37 cellular contexts compared by ENCODE assay signal in the genomic region with DNA sequence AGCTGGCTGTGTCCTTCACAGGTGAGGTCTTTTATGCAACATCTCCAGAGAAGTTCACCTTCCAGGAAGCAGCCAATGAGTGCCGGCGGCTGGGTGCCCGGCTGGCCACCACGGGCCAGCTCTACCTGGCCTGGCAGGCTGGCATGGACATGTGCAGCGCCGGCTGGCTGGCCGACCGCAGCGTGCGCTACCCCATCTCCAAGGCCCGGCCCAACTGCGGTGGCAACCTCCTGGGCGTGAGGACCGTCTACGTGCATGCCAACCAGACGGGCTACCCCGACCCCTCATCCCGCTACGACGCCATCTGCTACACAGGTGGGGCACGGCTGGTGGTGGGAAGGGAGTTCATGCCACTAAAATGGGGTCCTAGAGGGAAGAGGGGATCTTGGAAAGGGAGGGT. TPM values are rescaled to one million over a fixed set of nuclear protein-coding genes. Genes with fewer than 3 reads are reported as not detected.
DNase-seq lines count a peak whose midpoint lies in the region; ATAC-seq and TF ChIP-seq lines count a peak whose summit lies in the region.
"Had no signal": no experiment of that assay in that cellular context is flagged by ENCODE, and none has a peak within 500 bp of the region (broad histone marks: within the 10 kb centered on the region; RNA-seq: fewer than 3 reads in every experiment).

No MANE protein-coding gene starts in this region.

- intact Hi-C loops in aorta (cut with DNase I), result no loop called here
- intact Hi-C loops in CD4-positive, alpha-beta memory T cell (cut with micrococcal nuclease), result no loop called here

- WGBS in aorta, 2 donors, result 93 to 96% methylated on average over 21 of the region's 21 CpGs

- no peak overlapping the region for H3K27ac Mint-ChIP-seq in activated T-cell treated with anti-CD3 and anti-CD28 coated beads, Interleukin-2, amount 50 U/mL, for 72 hours
- H3K27ac Mint-ChIP-seq in CD4-positive, alpha-beta memory T cell, result no peak overlapping the region
- H3K27ac Mint-ChIP-seq: B cell; CD14-positive monocyte; CD4-positive, alpha-beta T cell; CD4-positive, CD25-positive, alpha-beta regulatory T cell; CD8-positive, alpha-beta memory T cell; CD8-positive, alpha-beta T cell had no signal

- in situ Hi-C loops in KBM-7 (cut with MboI; ENCODE audit: low pct_unique_long_range_greater_than_20kb, low sequenced_read_pairs), result no loop called here

- H3K9me3 ChIP-seq in RWPE2 (ENCODE audit: severe bottlenecking), result no peaks in the 10 kb centered on the region
- H3K9me3 ChIP-seq in aorta (ENCODE audit: control insufficient read depth, low read length), result no peaks in the 10 kb centered on the region
- no peaks in the 10 kb centered on the region for H3K9me3 ChIP-seq in CD4-positive, alpha-beta memory T cell (ENCODE audit: control insufficient read depth in 1 of 2, low read length in 2 of 2)
- H3K9me3 ChIP-seq: A549; BE2C; BLaER1; BLaER1 treated with 17β-estradiol and CSF1 and Interleukin-3, amounts not matched to agents 10 nM and 100 nM; Caco-2 had no signal

- CTCF ChIA-PET in CD4-positive, alpha-beta memory T cell (lab: Charles Lee; ENCODE audit: partially characterized antibody), result no interaction called here

- H3K27me3 ChIP-seq in H7 (ENCODE audit: control insufficient read depth, insufficient read depth, low read length) (no peaks in the 10 kb centered on the region), RWPE2 (ENCODE audit: insufficient read depth, poor library complexity, severe bottlenecking) (no peaks in the 10 kb centered on the region), aorta (ENCODE audit: control insufficient read depth in 1 of 2, insufficient read depth in 2 of 2, low read length in 1 of 2) (no peaks in the 10 kb centered on the region)
- H3K27me3 ChIP-seq in CD4-positive, alpha-beta memory T cell (ENCODE audit: insufficient read depth, low read length), result no peaks in the 10 kb centered on the region
- H3K27me3 ChIP-seq: BE2C; BLaER1; BLaER1 treated with 17β-estradiol and CSF1 and Interleukin-3, amounts not matched to agents 10 nM and 100 nM had no signal

- H3K4me1 ChIP-seq in RWPE2 (ENCODE audit: insufficient read depth, poor library complexity, severe bottlenecking), result no peaks in the 10 kb centered on the region
- H3K4me1 ChIP-seq in aorta (ENCODE audit: control insufficient read depth in 1 of 2, insufficient read depth in 2 of 2, low read length in 2 of 2), result no peaks in the 10 kb centered on the region
- no peaks in the 10 kb centered on the region for H3K4me1 ChIP-seq in CD4-positive, alpha-beta memory T cell (ENCODE audit: insufficient read depth, low read length)
- H3K4me1 ChIP-seq: A549; BE2C; BLaER1 treated with 17β-estradiol and CSF1 and Interleukin-3, amounts not matched to agents 10 nM and 100 nM; Caco-2 had no signal

- ATAC-seq in RWPE2 (ENCODE audit: low read depth), result no peak
- ATAC-seq in aorta (ENCODE audit: low FRiP score), result peak; percentile 39
- no peak for ATAC-seq in activated T-cell treated with anti-CD3 and anti-CD28 coated beads, Interleukin-2, amount 50 U/mL, for 72 hours (replicated peaks in 1 of 2)
- ATAC-seq: A549; CD8-positive, alpha-beta T cell had no signal

- POLR2A ChIA-PET in CD4-positive, alpha-beta memory T cell (lab: Charles Lee; ENCODE audit: partially characterized antibody), result no interaction called here

- no peak overlapping the region for H3K4me3 ChIP-seq in H7 (ENCODE audit: insufficient read depth, low read depth, low read length)
- no peak overlapping the region for H3K4me3 ChIP-seq in RWPE2 (ENCODE audit: severe bottlenecking)
- no peak overlapping the region for H3K4me3 ChIP-seq in aorta (ENCODE audit: low read length in 2 of 2)
- H3K4me3 ChIP-seq in CD4-positive, alpha-beta memory T cell (ENCODE audit: low read length in 2 of 2), result no peak overlapping the region
- H3K4me3 ChIP-seq: A549; BLaER1; BLaER1 treated with 17β-estradiol and CSF1 and Interleukin-3, amounts not matched to agents 10 nM and 100 nM had no signal

- peaks cover 11% of the 10 kb centered on the region for H3K4me1 Mint-ChIP-seq in activated T-cell treated with anti-CD3 and anti-CD28 coated beads, Interleukin-2, amount 50 U/mL, for 72 hours (ENCODE audit: low read depth)
- no peaks in the 10 kb centered on the region for H3K4me1 Mint-ChIP-seq in CD4-positive, alpha-beta memory T cell
- H3K4me1 Mint-ChIP-seq: CD14-positive monocyte; CD8-positive, alpha-beta memory T cell had no signal

- no peaks in the 10 kb centered on the region for H3K36me3 Mint-ChIP-seq in activated T-cell treated with anti-CD3 and anti-CD28 coated beads, Interleukin-2, amount 50 U/mL, for 72 hours (ENCODE audit: insufficient read depth in 2 of 2)
- H3K36me3 Mint-ChIP-seq in CD4-positive, alpha-beta memory T cell, result no peaks in the 10 kb centered on the region
- H3K36me3 Mint-ChIP-seq: CD14-positive monocyte; CD4-positive, CD25-positive, alpha-beta regulatory T cell; CD8-positive, alpha-beta memory T cell; CD8-positive, alpha-beta T cell had no signal

- peaks cover 16% of the 10 kb centered on the region for H3K27me3 Mint-ChIP-seq in activated T-cell treated with anti-CD3 and anti-CD28 coated beads, Interleukin-2, amount 50 U/mL, for 72 hours (ENCODE audit: low read depth)
- H3K27me3 Mint-ChIP-seq in CD4-positive, alpha-beta memory T cell, result peaks cover 2 to 3% of the 10 kb centered on the region in 2 donors

- H3K36me3 ChIP-seq in H7 (replicated peaks; ENCODE audit: control insufficient read depth, insufficient read depth, low read length) (no peaks in the 10 kb centered on the region), RWPE2 (ENCODE audit: low read depth) (no peaks in the 10 kb centered on the region), aorta (ENCODE audit: control insufficient read depth in 1 of 2, insufficient read depth in 2 of 2, low read length in 1 of 2) (no peaks in the 10 kb centered on the region)
- no peaks in the 10 kb centered on the region for H3K36me3 ChIP-seq in CD4-positive, alpha-beta memory T cell (ENCODE audit: insufficient read depth, low read length)
- H3K36me3 ChIP-seq: BE2C; BLaER1; BLaER1 treated with 17β-estradiol and CSF1 and Interleukin-3, amounts not matched to agents 10 nM and 100 nM had no signal

- H3K27ac ChIP-seq in RWPE2 (ENCODE audit: poor library complexity, severe bottlenecking) (no peak overlapping the region), aorta (ENCODE audit: low read depth in 1 of 2, low read length in 2 of 2) (no peak overlapping the region)
- H3K27ac ChIP-seq in CD4-positive, alpha-beta memory T cell (ENCODE audit: low read depth, low read length), result no peak overlapping the region
- H3K27ac ChIP-seq: 22Rv1; A549; BLaER1; BLaER1 treated with 17β-estradiol and CSF1 and Interleukin-3, amounts not matched to agents 10 nM and 100 nM; C4-2B had no signal

- H3K4me3 Mint-ChIP-seq in activated T-cell treated with anti-CD3 and anti-CD28 coated beads, Interleukin-2, amount 50 U/mL, for 72 hours, result no peak overlapping the region
- H3K4me3 Mint-ChIP-seq in CD4-positive, alpha-beta memory T cell, result no peak overlapping the region
- H3K4me3 Mint-ChIP-seq: B cell; CD14-positive monocyte; CD4-positive, alpha-beta T cell; CD4-positive, CD25-positive, alpha-beta regulatory T cell; CD8-positive, alpha-beta memory T cell; CD8-positive, alpha-beta T cell had no signal

- TF ChIP-seq CTCF in RWPE2 (IDR thresholded peaks at IDR 0.05; ENCODE audit: poor library complexity, severe bottlenecking), result no peak

- no peaks in the 10 kb centered on the region for H3K9me3 Mint-ChIP-seq in activated T-cell treated with anti-CD3 and anti-CD28 coated beads, Interleukin-2, amount 50 U/mL, for 72 hours
- H3K9me3 Mint-ChIP-seq in CD4-positive, alpha-beta memory T cell, result peaks cover 0 to 2% (median 0%) of the 10 kb centered on the region in 8 donors
- H3K9me3 Mint-ChIP-seq: CD14-positive monocyte; CD4-positive, alpha-beta T cell; CD8-positive, alpha-beta memory T cell; CD8-positive, alpha-beta T cell had no signal

- peak; percentile 37 for DNase-seq in H7
- DNase-seq in RWPE2 (ENCODE audit: low spot score), result peak; percentile 73
- peak; percentile 2 for DNase-seq in cerebellum (ENCODE audit: low spot score)
- DNase-seq in aorta, result no peak
- no peak for DNase-seq in activated T-cell treated with anti-CD3 and anti-CD28 coated beads, Interleukin-2, amount 50 U/mL, for 72 hours
- DNase-seq in NCI-H2227 treated with DMSO at 0.1 percent for 48 hours (lab: John Stamatoyannopoulos, UW), result no peak
- no peak for DNase-seq in KBM-7
- no peak for DNase-seq in CD4-positive, alpha-beta memory T cell
- DNase-seq: 8988T; ACHN; AML-193; BE2C; C1 segment of cervical spinal cord; Caco-2; Calu3; CD4-positive, alpha-beta T cell; CD4-positive, CD25-positive, alpha-beta regulatory T cell; CD8-positive, alpha-beta memory T cell; CD8-positive, alpha-beta T cell; COR-L47; DMS 273 treated with DMSO at 0.1 percent for 48 hours; DMS153; DMS53; DMS79; DMS79 treated with DMSO at 0.1 percent for 48 hours; DND-41; EL had no signal

RNA-seq across cellular contexts. Expression of gene ACAN, which starts 40.1 kb away (rescaled TPM):
- 0.33 and 0.59 TPM in 2 replicates for total RNA-seq in H7 (2014; rRNA removed; shearing (Covaris generic))
- total RNA-seq in cerebellum, result 0.45 TPM
- total RNA-seq in aorta, result 100 to 1,000 TPM in 1 of 2 donors, 10 to 100 TPM in 1; 31.7 to 312 TPM
- 10 to 100 TPM; 12.9 to 37.6 TPM for polyA plus RNA-seq in aorta
- not detected for total RNA-seq in activated T-cell treated with anti-CD3 and anti-CD28 coated beads, Interleukin-2, amount 50 U/mL, for 72 hours
- total RNA-seq in CD4-positive, alpha-beta memory T cell, result not detected
- polyA plus RNA-seq in CD4-positive, alpha-beta memory T cell, result under 1 TPM in 1 of 2 donors, not detected in 1; 0.02 TPM
- total RNA-seq: A172; A673; B cell; Caco-2; Calu3; CD4-positive, alpha-beta T cell; CD4-positive, CD25-positive, alpha-beta regulatory T cell; CD8-positive, alpha-beta memory T cell; CD8-positive, alpha-beta T cell; Daoy had no signal
- polyA plus RNA-seq: CD14-positive monocyte; CD8-positive, alpha-beta memory T cell had no signal

RNA-seq across cellular contexts. Expression of gene HAPLN3, which starts 52.0 kb away (rescaled TPM):
- 8.1 and 11.5 TPM in 2 replicates for total RNA-seq in H7 (2014; rRNA removed; shearing (Covaris generic))
- total RNA-seq in cerebellum (9.6 TPM), aorta (10 to 100 TPM; 79.9 to 82.3 TPM)
- polyA plus RNA-seq in aorta, result 10 to 100 TPM; 14.4 to 99.4 TPM
- 100 to 1,000 TPM in 1 of 2 donors, 10 to 100 TPM in 1; 82.5 to 114 TPM for total RNA-seq in activated T-cell treated with anti-CD3 and anti-CD28 coated beads, Interleukin-2, amount 50 U/mL, for 72 hours
- total RNA-seq in CD4-positive, alpha-beta memory T cell, result 100 to 1,000 TPM; 124 to 126 TPM
- 10 to 100 TPM; 40.7 to 44.7 TPM for polyA plus RNA-seq in CD4-positive, alpha-beta memory T cell

Comparison
In these comparisons a context has a peak if more than half of its experiments do, and no peak if none do; other contexts are left out.
1. DNase-seq: peak in H7 (single experiment), RWPE2 (single experiment) and cerebellum (single experiment); none in aorta (0 of 2), activated T-cell treated with anti-CD3 and anti-CD28 coated beads, Interleukin-2, amount 50 U/mL, for 72 hours (0 of 2), NCI-H2227 treated with DMSO at 0.1 percent for 48 hours (single experiment), KBM-7 (single experiment) and CD4-positive, alpha-beta memory T cell (0 of 5).
2. RNA of gene ACAN, which starts 40.1 kb away (total RNA-seq): 31.7 to 312 TPM in aorta; 0.33 to 0.59 TPM in H7, 0.45 TPM in cerebellum (single experiment), not detected in activated T-cell treated with anti-CD3 and anti-CD28 coated beads, Interleukin-2, amount 50 U/mL, for 72 hours and not detected in CD4-positive, alpha-beta memory T cell; every median in the first group is over 10 times any median in the second.